ENCODE assay signal across 8 cellular contexts in genomic region chr9:35603986-35604577, GRCh38. TPM values are rescaled to one million over a fixed set of nuclear protein-coding genes. Genes with fewer than 3 reads are reported as not detected.
DNase-seq lines count a peak whose midpoint lies in the region; ATAC-seq, FAIRE-seq and TF ChIP-seq lines count a peak whose summit lies in the region.

No MANE protein-coding gene starts in this region.

- H3K36me3 Mint-ChIP-seq in nephron (ENCODE audit: low read depth) = peaks cover 20% of the 10 kb centered on the region
- H3K36me3 Mint-ChIP-seq in stimulated activated naive CD8-positive, alpha-beta T cell treated with anti-CD3 and anti-CD28 coated beads, Interleukin-15, Interleukin-2, amounts not matched to agents 100 ng/mL and 50 ng/mL, for 24 hours (ENCODE audit: low read depth) = peaks cover 22% of the 10 kb centered on the region

- peak; percentile 88 for ATAC-seq in RWPE2 (ENCODE audit: low read depth)

- H3K9me3 Mint-ChIP-seq in nephron = no peaks in the 10 kb centered on the region
- H3K9me3 Mint-ChIP-seq in stimulated activated naive CD8-positive, alpha-beta T cell treated with anti-CD3 and anti-CD28 coated beads, Interleukin-15, Interleukin-2, amounts not matched to agents 100 ng/mL and 50 ng/mL, for 24 hours = no peaks in the 10 kb centered on the region

- H3K27me3 ChIP-seq in RWPE2 (ENCODE audit: insufficient read depth, poor library complexity, severe bottlenecking) = no peaks in the 10 kb centered on the region

- peak overlapping the region; percentile 67 for H3K27ac ChIP-seq in RWPE2 (ENCODE audit: poor library complexity, severe bottlenecking)

- peak; percentile 54 for TF ChIP-seq POLR2A in H54 (IDR thresholded peaks at IDR 0.05; ENCODE audit: low read depth, low read length)

- H3K27ac Mint-ChIP-seq in nephron = peak overlapping the region; percentile 95 to 100 (median 99)
- H3K27ac Mint-ChIP-seq in stimulated activated naive CD8-positive, alpha-beta T cell treated with anti-CD3 and anti-CD28 coated beads, Interleukin-15, Interleukin-2, amounts not matched to agents 100 ng/mL and 50 ng/mL, for 24 hours = peak overlapping the region; percentile 99

- H3K4me1 ChIP-seq in ES-I3 (ENCODE audit: insufficient read depth, low read length) = peaks cover 2% of the 10 kb centered on the region; the same call in 1 of the 2 replicates
- H3K4me1 ChIP-seq in RWPE2 (ENCODE audit: insufficient read depth, poor library complexity, severe bottlenecking) = peaks cover 5% of the 10 kb centered on the region

- peak; percentile 96 for DNase-seq in H54 (ENCODE audit: insufficient read length, low spot score)
- DNase-seq in LoVo (ENCODE audit: low spot score) = peak; percentile 99
- DNase-seq in RWPE2 (ENCODE audit: low spot score) = peak; percentile 99
- DNase-seq in activated effector memory CD4-positive, alpha-beta T cell treated with anti-CD3 and anti-CD28 coated beads, Interleukin-2, amount 50 U/mL, for 16 hours = peak; percentile 100
- peak; percentile 99 for DNase-seq in fibroblast of the aortic adventitia (ENCODE audit: low read depth)

- peak overlapping the region; percentile 72 for H3K9ac ChIP-seq in ES-I3 (ENCODE audit: low read depth, low read length)

- TF ChIP-seq CTCF in RWPE2 (IDR thresholded peaks at IDR 0.05; ENCODE audit: poor library complexity, severe bottlenecking) = peak; percentile 98
- TF ChIP-seq CTCF in fibroblast of the aortic adventitia (IDR thresholded peaks at IDR 0.05; ENCODE audit: insufficient read depth, low read length) = peak; percentile 84
- TF ChIP-seq CTCF in nephron (IDR thresholded peaks at IDR 0.05; ENCODE audit: unreplicated experiment in 3 of 3) = peak; percentile 94 to 99 (median 99)

- peaks cover 34% of the 10 kb centered on the region for H3K4me1 Mint-ChIP-seq in nephron
- peaks cover 35% of the 10 kb centered on the region for H3K4me1 Mint-ChIP-seq in stimulated activated naive CD8-positive, alpha-beta T cell treated with anti-CD3 and anti-CD28 coated beads, Interleukin-15, Interleukin-2, amounts not matched to agents 100 ng/mL and 50 ng/mL, for 24 hours (ENCODE audit: low read depth)

- peak overlapping the region; percentile 94 to 99 (median 94) for H3K4me3 Mint-ChIP-seq in nephron
- peak overlapping the region; percentile 93 for H3K4me3 Mint-ChIP-seq in stimulated activated naive CD8-positive, alpha-beta T cell treated with anti-CD3 and anti-CD28 coated beads, Interleukin-15, Interleukin-2, amounts not matched to agents 100 ng/mL and 50 ng/mL, for 24 hours

- no peaks in the 10 kb centered on the region for H3K27me3 Mint-ChIP-seq in nephron (ENCODE audit: low read depth)
- H3K27me3 Mint-ChIP-seq in stimulated activated naive CD8-positive, alpha-beta T cell treated with anti-CD3 and anti-CD28 coated beads, Interleukin-15, Interleukin-2, amounts not matched to agents 100 ng/mL and 50 ng/mL, for 24 hours = no peaks in the 10 kb centered on the region

- H3K36me3 ChIP-seq in ES-I3 (ENCODE audit: insufficient read depth, low read length) (no peaks in the 10 kb centered on the region; the same call in 1 of the 2 replicates), RWPE2 (ENCODE audit: low read depth) (no peaks in the 10 kb centered on the region)

- peak overlapping the region; percentile 82 for H3K4me3 ChIP-seq in RWPE2 (ENCODE audit: severe bottlenecking)
- H3K4me3 ChIP-seq in fibroblast of the aortic adventitia (ENCODE audit: low read depth, low read length) = peak overlapping the region; percentile 72

- peak; percentile 90 for FAIRE-seq in H54 (lab: Jason Lieb, UNC)

- no peaks in the 10 kb centered on the region for H3K9me3 ChIP-seq in ES-I3 (ENCODE audit: control insufficient read depth, insufficient read depth, low read length)
- H3K9me3 ChIP-seq in RWPE2 (ENCODE audit: severe bottlenecking) = no peaks in the 10 kb centered on the region

RNA-seq across cellular contexts. Expression of gene TESK1, which starts 1.0 kb away (rescaled TPM):
- 13.3 and 21.3 TPM in 2 replicates for total RNA-seq in fibroblast of the aortic adventitia (ENCODE audit: low replicate concordance)

RNA-seq across cellular contexts. Expression of gene CD72, which starts 14.1 kb away (rescaled TPM):
- 1.1 and 1.9 TPM in 2 replicates for total RNA-seq in fibroblast of the aortic adventitia (ENCODE audit: low replicate concordance)

RNA-seq across cellular contexts. Expression of gene SIT1, which starts 46.6 kb away (rescaled TPM):
- 0.18 and 1.6 TPM in 2 replicates for total RNA-seq in fibroblast of the aortic adventitia (ENCODE audit: low replicate concordance)

RNA-seq across cellular contexts. Expression of gene RMRP, which starts 53.7 kb away (rescaled TPM):
- total RNA-seq in fibroblast of the aortic adventitia (ENCODE audit: low replicate concordance) = 966 and 30,763 TPM in 2 replicates

RNA-seq across cellular contexts. Expression of gene CCDC107, which starts 54.0 kb away (rescaled TPM):
- 6.1 and 10.9 TPM in 2 replicates for total RNA-seq in fibroblast of the aortic adventitia (ENCODE audit: low replicate concordance)

Comparison
In these comparisons a context has a peak if more than half of its experiments do, and no peak if none do; other contexts are left out.
1. Peak in every context shown above with its lines: DNase-seq, ATAC-seq, H3K4me3 ChIP-seq and H3K27ac ChIP-seq.